In the genomic region with DNA sequence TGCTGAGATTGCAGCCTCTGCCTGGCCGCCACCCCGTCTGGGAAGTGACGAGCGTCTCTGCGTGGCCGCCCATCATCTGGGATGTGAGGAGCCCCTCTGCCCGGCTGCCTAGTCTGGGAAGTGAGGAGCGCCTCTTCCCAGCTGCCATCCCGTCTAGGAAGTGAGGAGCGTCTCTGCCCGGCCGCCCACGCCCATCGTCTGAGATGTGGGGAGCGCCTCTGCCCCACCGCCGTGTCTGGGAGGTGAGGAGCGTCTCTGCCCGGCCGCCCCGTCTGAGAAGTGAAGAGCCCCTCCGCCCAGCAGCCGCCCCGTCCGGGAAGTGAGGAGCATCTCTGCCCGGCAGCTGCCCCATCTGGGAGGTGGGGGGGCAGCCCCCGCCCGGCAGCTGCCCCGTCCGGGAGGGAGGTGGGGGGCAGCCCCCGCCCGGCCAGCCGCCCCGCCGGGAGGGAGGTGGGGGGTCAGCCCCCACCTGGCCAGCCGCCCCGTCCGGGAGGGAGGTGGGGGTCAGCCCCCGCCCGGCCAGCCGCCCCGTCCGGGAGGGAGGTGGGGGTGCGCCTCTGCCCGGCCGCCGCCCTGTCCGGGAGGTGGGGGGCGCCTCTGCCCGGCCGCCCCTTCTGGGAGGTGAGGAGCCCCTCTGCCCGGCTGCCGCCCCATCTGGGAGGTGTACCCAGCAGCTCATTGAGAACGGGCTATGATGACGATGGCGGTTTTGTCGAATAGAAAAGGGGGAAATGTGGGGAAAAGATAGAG, we compare ENCODE assay signal across 5 cellular contexts. TPM values are rescaled to one million over a fixed set of nuclear protein-coding genes. Genes with fewer than 3 reads are reported as not detected.
"Had no signal": no experiment of that assay in that cellular context is flagged by ENCODE, and none has a peak within 500 bp of the region (broad histone marks: within the 10 kb centered on the region; RNA-seq: fewer than 3 reads in every experiment).

No MANE protein-coding gene starts in this region.

RNA-seq across cellular contexts. Expression of a gene that starts 25.6 kb away (rescaled TPM):
- total RNA-seq: activated naive CD8-positive, alpha-beta T cell treated with anti-CD3 and anti-CD28 coated beads, Interleukin-2, amount 10 ng/mL, durations not matched to agents 7 days and 5 days; activated T-helper 1 cell treated with anti-CD3 and anti-CD28 coated beads, Interleukin-12 subunit alpha, Interleukin-12 subunit beta, Interleukin-2, Interleukin-4 antibody, amounts not matched to agents 30 ng/mL and 10 ng/mL and 1 ng/mL, durations not matched to agents 14 hours and 24 hours and 36 hours; activated T-helper 17 cell treated with anti-CD3 and anti-CD28 coated beads, Interleukin-2, amount 50 U/mL, for 72 hours; activated T-helper 2 cell treated with anti-CD3 and anti-CD28 coated beads, Interferon-gamma antibody, Interleukin-2, Interleukin-4, amounts not matched to agents 10 μg/mL and 5 μg/mL and 100 μg/mL, durations not matched to agents 14 hours and 24 hours and 36 hours; cardiac muscle cell had no signal
